In genomic region chr14:69710378-69710777, GRCh38 we compare ENCODE assay signal across 13 cellular contexts. TPM values are rescaled to one million over a fixed set of nuclear protein-coding genes. Genes with fewer than 3 reads are reported as not detected.
DNase-seq lines count a peak whose midpoint lies in the region; ATAC-seq, FAIRE-seq and TF ChIP-seq lines count a peak whose summit lies in the region.
"Had no signal": no experiment of that assay in that cellular context is flagged by ENCODE, and none has a peak within 500 bp of the region (broad histone marks: within the 10 kb centered on the region; RNA-seq: fewer than 3 reads in every experiment).

No MANE protein-coding gene starts in this region.

- H3K79me2 ChIP-seq in HepG2 (ENCODE audit: insufficient read depth, low read length) = no peaks in the 10 kb centered on the region

- TF ChIP-seq CTCF in liver (IDR thresholded peaks at IDR 0.05; ENCODE audit: low read depth, low read length, missing input control) = no peak
- TF ChIP-seq CTCF in HepG2 (CRISPR knock-in tag; IDR thresholded peaks at IDR 0.05) = no peak

- H3K9ac ChIP-seq in liver (ENCODE audit: low read depth in 1 of 2, low read length in 2 of 2) = no peak overlapping the region
- H3K9ac ChIP-seq in HepG2 (ENCODE audit: insufficient read depth, low read depth, low read length) = no peak overlapping the region

- BruUV-seq in HepG2 (replicated peaks; lab: Mats Ljungman, UMichigan) = no TSS peak

- no peak overlapping the region for H3K4me2 ChIP-seq in HepG2 (ENCODE audit: low read depth, low read length)

- ATAC-seq in HepG2 (no peak), HG03095 (IDR thresholded peaks at IDR 0.05; ENCODE audit: unreplicated experiment) (no peak)

- H3K9me3 ChIP-seq in liver (ENCODE audit: control insufficient read depth in 4 of 4, low read length in 3 of 4) (no peaks in the 10 kb centered on the region), HepG2 (ENCODE audit: low read length) (no peaks in the 10 kb centered on the region)
- H3K9me3 ChIP-seq: prostate gland, SJSA1 had no signal

- in situ Hi-C loops in HepG2 (cut with HindIII; ENCODE audit: extremely low pct_ligation_motif_present, low pct_unique_long_range_greater_than_20kb) = no loop called here

- H2AFZ ChIP-seq in HepG2 (ENCODE audit: low read length) = no peak overlapping the region

- H3K9me3 Mint-ChIP-seq in activated T-helper 1 cell treated with anti-CD3 and anti-CD28 coated beads, Interleukin-12 subunit alpha, Interleukin-12 subunit beta, Interleukin-2, Interleukin-4 antibody, amounts not matched to agents 30 ng/mL and 10 ng/mL and 1 ng/mL, durations not matched to agents 14 hours and 24 hours and 36 hours = no peaks in the 10 kb centered on the region
- H3K9me3 Mint-ChIP-seq: CD8-positive, alpha-beta memory T cell had no signal

- TF ChIP-seq POLR2A in HepG2 (IDR thresholded peaks at IDR 0.05; ENCODE audit: insufficient read depth in 1 of 2, low read depth in 2 of 2, low read length in 2 of 2) = no peak

- peaks cover 93% of the 10 kb centered on the region for H3K4me1 Mint-ChIP-seq in activated T-helper 1 cell treated with anti-CD3 and anti-CD28 coated beads, Interleukin-12 subunit alpha, Interleukin-12 subunit beta, Interleukin-2, Interleukin-4 antibody, amounts not matched to agents 30 ng/mL and 10 ng/mL and 1 ng/mL, durations not matched to agents 14 hours and 24 hours and 36 hours (ENCODE audit: low read depth)

- H3K36me3 ChIP-seq in liver (ENCODE audit: control insufficient read depth in 4 of 4, insufficient read depth in 3 of 4, low read depth in 1 of 4, low read length in 3 of 4) (peaks cover 6 to 41% (median 25%) of the 10 kb centered on the region in 4 donors), HepG2 (replicated peaks in 1 of 2; ENCODE audit: control insufficient read depth in 1 of 2, insufficient read depth in 2 of 2, low read length in 2 of 2) (peaks cover 5 to 25% of the 10 kb centered on the region in 2 experiments)
- H3K36me3 ChIP-seq: prostate gland had no signal

- H4K20me1 ChIP-seq in HepG2 (ENCODE audit: insufficient read depth, low read length) = no peaks in the 10 kb centered on the region; the same call in 1 of the 2 replicates

- CTCF ChIA-PET in HepG2 (lab: Yijun Ruan, JAX; ENCODE audit: low intra/inter-chr PET ratio, low total read pairs) = no interaction called here

- H3K27me3 Mint-ChIP-seq in activated T-helper 1 cell treated with anti-CD3 and anti-CD28 coated beads, Interleukin-12 subunit alpha, Interleukin-12 subunit beta, Interleukin-2, Interleukin-4 antibody, amounts not matched to agents 30 ng/mL and 10 ng/mL and 1 ng/mL, durations not matched to agents 14 hours and 24 hours and 36 hours (ENCODE audit: insufficient read depth) = no peaks in the 10 kb centered on the region
- H3K27me3 Mint-ChIP-seq: CD8-positive, alpha-beta memory T cell had no signal

- peaks cover 64% of the 10 kb centered on the region for H3K36me3 Mint-ChIP-seq in activated T-helper 1 cell treated with anti-CD3 and anti-CD28 coated beads, Interleukin-12 subunit alpha, Interleukin-12 subunit beta, Interleukin-2, Interleukin-4 antibody, amounts not matched to agents 30 ng/mL and 10 ng/mL and 1 ng/mL, durations not matched to agents 14 hours and 24 hours and 36 hours (ENCODE audit: low read depth)

- no peak overlapping the region for H3K4me3 ChIP-seq in liver (ENCODE audit: low read depth in 1 of 3, low read length in 3 of 3)
- H3K4me3 ChIP-seq in HepG2 (replicated peaks in 1 of 3; ENCODE audit: insufficient read depth in 1 of 3, low read depth in 2 of 3, low read length in 3 of 3) = no peak overlapping the region
- H3K4me3 ChIP-seq: prostate gland, SJSA1 had no signal

- intact Hi-C loops in HepG2 (cut with micrococcal nuclease; ENCODE audit: unreplicated experiment) = loop anchor here (5.0 kb wide), 1 partner anchor 98 kb away; the partner anchor contains the start of gene SUSD6
- intact Hi-C loops in activated T-helper 1 cell treated with anti-CD3 and anti-CD28 coated beads, Interleukin-12 subunit alpha, Interleukin-12 subunit beta, Interleukin-2, Interleukin-4 antibody, amounts not matched to agents 30 ng/mL and 10 ng/mL and 1 ng/mL, durations not matched to agents 14 hours and 24 hours and 36 hours (cut with micrococcal nuclease) = loop anchor here (1.0 kb wide), 1 partner anchor 8 kb away; no protein-coding TSS in a partner anchor

- H3K27ac ChIP-seq in liver (ENCODE audit: low read depth in 1 of 2, low read length in 2 of 2) (peak overlapping the region in 1 of 2 donors; percentile 31), HepG2 (ENCODE audit: extremely low read length, insufficient read depth, low read length) (no peak overlapping the region)
- H3K27ac ChIP-seq: SJSA1 had no signal

- TF ChIP-seq EP300 in HepG2 (IDR thresholded peaks at IDR 0.05; ENCODE audit: low read depth in 2 of 2, low read length in 2 of 2) = no peak
- no peak for TF ChIP-seq EP300 in HepG2 (CRISPR knock-in tag; IDR thresholded peaks at IDR 0.05; ENCODE audit: borderline replicate concordance)

- TF ChIP-seq RAD21 in liver (IDR thresholded peaks at IDR 0.05) (no peak), HepG2 (CRISPR knock-in tag; IDR thresholded peaks at IDR 0.05) (no peak)

- H3K4me1 ChIP-seq in liver (ENCODE audit: control insufficient read depth in 4 of 4, insufficient read depth in 4 of 4, low read length in 3 of 4) (peaks cover 0 to 14% (median 2%) of the 10 kb centered on the region in 4 donors), HepG2 (ENCODE audit: insufficient read depth, low read length) (peaks cover 38% of the 10 kb centered on the region)

- H3K27me3 ChIP-seq in liver (ENCODE audit: control insufficient read depth in 4 of 4, insufficient read depth in 4 of 4, low read length in 3 of 4) (no peaks in the 10 kb centered on the region), HepG2 (ENCODE audit: control insufficient read depth in 1 of 2, insufficient read depth in 2 of 2, low read length in 2 of 2) (no peaks in the 10 kb centered on the region)
- H3K27me3 ChIP-seq: SJSA1 had no signal

- POLR2A ChIA-PET in HepG2 (lab: Yijun Ruan, JAX) = no interaction called here

- H3K4me3 Mint-ChIP-seq in activated T-helper 1 cell treated with anti-CD3 and anti-CD28 coated beads, Interleukin-12 subunit alpha, Interleukin-12 subunit beta, Interleukin-2, Interleukin-4 antibody, amounts not matched to agents 30 ng/mL and 10 ng/mL and 1 ng/mL, durations not matched to agents 14 hours and 24 hours and 36 hours = no peak overlapping the region
- H3K4me3 Mint-ChIP-seq: CD8-positive, alpha-beta memory T cell had no signal

- no peak for DNase-seq in HepG2 (ENCODE audit: low spot score)
- no peak for DNase-seq in activated T-helper 1 cell treated with anti-CD3 and anti-CD28 coated beads, Interleukin-12 subunit alpha, Interleukin-12 subunit beta, Interleukin-2, Interleukin-4 antibody, amounts not matched to agents 30 ng/mL and 10 ng/mL and 1 ng/mL, durations not matched to agents 14 hours and 24 hours and 36 hours (ENCODE audit: low spot score)
- DNase-seq in medulla oblongata (ENCODE audit: extremely low spot score) = peak; percentile 64
- DNase-seq in kidney tubule cell (ENCODE audit: low spot score) = no peak
- no peak for DNase-seq in NCI-H2081 treated with DMSO at 0.1 percent for 48 hours (lab: John Stamatoyannopoulos, UW)
- DNase-seq in NCI-H187 (lab: John Stamatoyannopoulos, UW) = no peak
- DNase-seq: CD8-positive, alpha-beta memory T cell; kidney glomerular epithelial cell had no signal

- H3K27ac Mint-ChIP-seq in activated T-helper 1 cell treated with anti-CD3 and anti-CD28 coated beads, Interleukin-12 subunit alpha, Interleukin-12 subunit beta, Interleukin-2, Interleukin-4 antibody, amounts not matched to agents 30 ng/mL and 10 ng/mL and 1 ng/mL, durations not matched to agents 14 hours and 24 hours and 36 hours = peak overlapping the region; percentile 80

- 77% methylated on average over 1 of the region's 1 CpG for WGBS in liver
- 67% methylated on average over 1 of the region's 1 CpG for WGBS in HepG2 (ENCODE audit: low lambda C conversion rate)

- FAIRE-seq in HepG2 (lab: Jason Lieb, UNC) = no peak
- FAIRE-seq: GM19239 had no signal

TF ChIP-seq in liver, 16 proteins besides CTCF, POLR2A, EP300 and RAD21 (continues in another document):
- TF ChIP-seq HNF4A (conservative IDR thresholded peaks at IDR 0.05) (no peak), HNF4G (IDR thresholded peaks at IDR 0.05) (no peak)

TF ChIP-seq in HepG2, 621 proteins besides CTCF, POLR2A, EP300 and RAD21 (continues in another document):
- no peak for TF ChIP-seq ZSCAN21 (CRISPR knock-in tag; IDR thresholded peaks at IDR 0.05; ENCODE audit: borderline replicate concordance)

RNA-seq across cellular contexts. Expression of gene SRSF5, which starts 56.6 kb away (rescaled TPM):
- total RNA-seq in liver (100 to 1,000 TPM in 1 of 2 donors, 10 to 100 TPM in 1; 74.4 to 254 TPM), HepG2 (2016; rRNA removed; fragmentation: Illumina TruSeq; extraction: Trizol) (277 and 333 TPM in 2 replicates)
- polyA plus RNA-seq in liver (100 to 1,000 TPM in 1 of 2 donors, 10 to 100 TPM in 1; 89.7 to 205 TPM), HepG2 (2011; rRNA removed) (189 and 218 TPM in 2 replicates)
- 66.7 and 68.4 TPM in 2 replicates for total RNA-seq in HepG2 (2016; cell fraction: cytosol; rRNA removed; fragmentation: Illumina TruSeq; extraction: Trizol; ENCODE audit: low read depth)
- 277 and 309 TPM in 2 replicates for total RNA-seq in HepG2 (2016; cell fraction: insoluble cytoplasmic fraction; rRNA removed; fragmentation: Illumina TruSeq; extraction: Trizol)
- 68.2 and 70.5 TPM in 2 replicates for total RNA-seq in HepG2 (2016; cell fraction: membrane; rRNA removed; fragmentation: Illumina TruSeq; extraction: Trizol)
- total RNA-seq in HepG2 (2016; cell fraction: nucleus; rRNA removed; fragmentation: Illumina TruSeq; extraction: Trizol) = 278 and 311 TPM in 2 replicates
- 169 and 242 TPM in 2 replicates for polyA plus RNA-seq in HepG2 (2011; cell fraction: cytosol; rRNA removed)
- polyA plus RNA-seq in HepG2 (2011; cell fraction: nucleus; rRNA removed) = 586 and 686 TPM in 2 replicates
- 376 and 529 TPM in 2 replicates for polyA plus RNA-seq in HepG2 (2012)
- 22.7 and 25.6 TPM in 2 replicates for polyA plus RNA-seq in HepG2 (2016; cell fraction: cytosol; fragmentation: Illumina TruSeq; extraction: Trizol; ENCODE audit: low read depth)
- 415 and 444 TPM in 2 replicates for polyA plus RNA-seq in HepG2 (2016; cell fraction: insoluble cytoplasmic fraction; fragmentation: Illumina TruSeq; extraction: Trizol; ENCODE audit: low read depth)
- polyA plus RNA-seq in HepG2 (2016; cell fraction: membrane; fragmentation: Illumina TruSeq; extraction: Trizol; ENCODE audit: low read depth) = 45.5 and 47.3 TPM in 2 replicates
- polyA plus RNA-seq in HepG2 (2016; cell fraction: nucleus; fragmentation: Illumina TruSeq; extraction: Trizol; ENCODE audit: insufficient read depth, low read depth) = 410 and 415 TPM in 2 replicates
- 99.8 and 128 TPM in 2 replicates for polyA minus RNA-seq in HepG2 (2011; rRNA and poly(A)+ RNA removed; ENCODE audit: low replicate concordance)
- polyA minus RNA-seq in HepG2 (2011; cell fraction: cytosol; rRNA and poly(A)+ RNA removed) = 61.5 and 65.7 TPM in 2 replicates
- polyA minus RNA-seq in HepG2 (2011; cell fraction: nucleus; rRNA and poly(A)+ RNA removed) = 704 and 755 TPM in 2 replicates
- total RNA-seq in activated T-helper 1 cell treated with anti-CD3 and anti-CD28 coated beads, Interleukin-12 subunit alpha, Interleukin-12 subunit beta, Interleukin-2, Interleukin-4 antibody, amounts not matched to agents 30 ng/mL and 10 ng/mL and 1 ng/mL, durations not matched to agents 14 hours and 24 hours and 36 hours = 304 and 311 TPM in 2 replicates
